ENCODE assay signal across 8 cellular contexts in genomic region chr11:76380977-76381719, GRCh38. TPM values are rescaled to one million over a fixed set of nuclear protein-coding genes. Genes with fewer than 3 reads are reported as not detected.
A peak's percentile ranks its signal among the peaks of the same experiment; 100 is the strongest.
DNase-seq lines count a peak whose midpoint lies in the region; ATAC-seq and TF ChIP-seq lines count a peak whose summit lies in the region.

GVQW3 (plus strand) TSS chr11:76381323; CDS start chr11:76381829, 506 bp downstream.
THAP12 (minus strand) TSS chr11:76381132; CDS start chr11:76380836, 296 bp downstream.

- no peaks in the 10 kb centered on the region for H3K9me3 ChIP-seq in endocrine pancreas (ENCODE audit: control insufficient read depth, low read length)
- no peaks in the 10 kb centered on the region for H3K9me3 ChIP-seq in mesodermal cell (ENCODE audit: control insufficient read depth, low read length)

- no peaks in the 10 kb centered on the region for H3K27me3 Mint-ChIP-seq in Calu3 (ENCODE audit: unreplicated experiment)

- peaks cover 28% of the 10 kb centered on the region for H3K4me1 Mint-ChIP-seq in Calu3 (ENCODE audit: low read depth, unreplicated experiment)

- H3K9me3 Mint-ChIP-seq in Calu3 (ENCODE audit: low read depth, unreplicated experiment): no peaks in the 10 kb centered on the region

- peaks cover 7% of the 10 kb centered on the region for H3K4me1 ChIP-seq in endocrine pancreas (ENCODE audit: control insufficient read depth, insufficient read depth, low read length)
- peaks cover 12% of the 10 kb centered on the region for H3K4me1 ChIP-seq in mesodermal cell (ENCODE audit: control insufficient read depth, insufficient read depth, low read length, poor library complexity, severe bottlenecking)

- H3K27me3 ChIP-seq in endocrine pancreas (ENCODE audit: control insufficient read depth, insufficient read depth, low read length): no peaks in the 10 kb centered on the region

- DNase-seq in Calu3 (peak; percentile 97), HT1080 (ENCODE audit: low read depth) (peak; percentile 97)
- DNase-seq in NK-92 treated with Interleukin-12 subunit alpha and Interleukin-12 subunit beta, amount 100 ng/mL, for 24 hours (lab: John Stamatoyannopoulos, UW): peak; percentile 97
- peak; percentile 87 to 99 (median 92) for DNase-seq in activated CD8-positive, alpha-beta memory T cell treated with anti-CD3 and anti-CD28 coated beads for 48 hours (ENCODE audit: low read depth in 2 of 3, low spot score in 2 of 3)
- peak; percentile 97 for DNase-seq in stimulated activated CD8-positive, alpha-beta memory T cell treated with anti-CD3 and anti-CD28 coated beads, Interleukin-15, amount 100 ng/mL, for 24 hours (ENCODE audit: low read depth)

- peak within 1 kb of the TSS; percentile 83 for H3K27ac Mint-ChIP-seq in Calu3 (ENCODE audit: unreplicated experiment)

- H3K4me3 Mint-ChIP-seq in Calu3 (ENCODE audit: low read depth, unreplicated experiment): peak within 1 kb of the TSS; percentile 93

- intact Hi-C loops in Calu3 (cut with micrococcal nuclease; ENCODE audit: unreplicated experiment): no loop called here

- peak; percentile 67 for ATAC-seq in GM21367 (IDR thresholded peaks at IDR 0.05; ENCODE audit: unreplicated experiment)

- no peak for TF ChIP-seq CTCF in Calu3 (IDR thresholded peaks at IDR 0.05; ENCODE audit: unreplicated experiment)

- WGBS in mesodermal cell (ENCODE audit: insufficient coverage in 2 of 2), 2 experiments: 0% methylated on average over 60 of the region's 69 CpGs

- H3K27ac ChIP-seq in mesodermal cell (ENCODE audit: low read depth, low read length, severe bottlenecking): no peak within 1 kb of the TSS

- CTCF ChIA-PET in Calu3 (lab: Charles Lee): no interaction called here

- H3K4me3 ChIP-seq in endocrine pancreas (ENCODE audit: control insufficient read depth, insufficient read depth, low read length) (peak within 1 kb of the TSS; percentile 87), mesodermal cell (ENCODE audit: extremely low read depth, insufficient read depth, low read length, poor library complexity, severe bottlenecking) (peak within 1 kb of the TSS; percentile 83)

- no TSS peak for BruUV-seq in Calu3 (replicated peaks; lab: Mats Ljungman, UMichigan)

- peaks cover 25% of the 10 kb centered on the region for H3K36me3 Mint-ChIP-seq in Calu3 (ENCODE audit: insufficient read depth, unreplicated experiment)

- peak within 1 kb of the TSS; percentile 83 for H3K9ac ChIP-seq in endocrine pancreas (ENCODE audit: control insufficient read depth, insufficient read depth, low read length)

- H3K36me3 ChIP-seq in endocrine pancreas (ENCODE audit: control insufficient read depth, insufficient read depth, low read length) (no peaks in the 10 kb centered on the region), mesodermal cell (ENCODE audit: control insufficient read depth, insufficient read depth, low read length) (no peaks in the 10 kb centered on the region)

RNA-seq across cellular contexts. Expression of gene GVQW3, which starts in this region (rescaled TPM):
- 6.7 and 7.2 TPM in 2 replicates for total RNA-seq in Calu3 (2022)
- total RNA-seq in HT1080 (2014; rRNA removed; shearing (Covaris generic)): 0.97 and 1.1 TPM in 2 replicates
- polyA plus RNA-seq in HT1080 (2015; cell fraction: cytosol; rRNA removed): 0.97 and 1.7 TPM in 2 replicates
- polyA plus RNA-seq in HT1080 (2015; cell fraction: nucleus; rRNA removed): 4.5 and 4.8 TPM in 2 replicates
- polyA plus RNA-seq in mesodermal cell (2013, experiment 1 of 2): 3.2 TPM
- 3.5 TPM for polyA plus RNA-seq in mesodermal cell (2013, experiment 2 of 2)

RNA-seq across cellular contexts. Expression of gene THAP12, which starts in this region (rescaled TPM):
- 45.9 and 49.2 TPM in 2 replicates for total RNA-seq in Calu3 (2022)
- total RNA-seq in HT1080 (2014; rRNA removed; shearing (Covaris generic)): 55.7 and 67.4 TPM in 2 replicates
- polyA plus RNA-seq in HT1080 (2015; cell fraction: cytosol; rRNA removed): 74.1 and 82.2 TPM in 2 replicates
- polyA plus RNA-seq in HT1080 (2015; cell fraction: nucleus; rRNA removed): 48.8 and 63.9 TPM in 2 replicates
- polyA plus RNA-seq in mesodermal cell (2013, experiment 1 of 2): 42.1 TPM
- 50.6 TPM for polyA plus RNA-seq in mesodermal cell (2013, experiment 2 of 2)
